ENCODE assay signal across 8 cellular contexts in the genomic region with DNA sequence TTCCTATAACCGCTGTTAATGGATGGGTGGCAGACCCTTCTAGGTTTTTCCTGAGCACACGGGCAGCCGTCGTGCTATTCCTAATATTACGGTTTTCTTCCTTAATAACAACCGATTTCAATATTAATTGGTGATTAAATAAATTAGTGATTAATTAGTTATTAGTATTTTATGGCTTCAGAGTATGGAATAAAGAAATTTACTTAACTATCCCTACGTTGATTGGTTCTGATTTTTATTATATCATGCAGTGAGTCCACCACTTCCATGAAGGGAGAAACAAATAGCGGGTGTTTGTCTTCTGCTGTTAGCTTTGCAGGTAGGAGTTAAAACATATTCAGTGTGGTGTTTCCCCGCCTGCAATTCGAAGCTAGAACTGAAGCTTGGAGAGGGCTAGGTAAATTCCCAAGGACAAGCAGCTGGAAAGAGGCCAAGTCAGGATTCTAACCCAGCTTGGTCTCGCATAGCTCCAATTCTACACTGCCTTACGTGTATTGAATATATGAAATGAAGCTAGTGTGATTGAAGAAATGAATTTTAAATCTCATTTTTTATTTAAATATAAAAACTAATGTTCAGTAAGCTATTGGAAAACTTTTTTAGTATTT. TPM values are rescaled to one million over a fixed set of nuclear protein-coding genes. Genes with fewer than 3 reads are reported as not detected.
DNase-seq lines count a peak whose midpoint lies in the region; ATAC-seq, FAIRE-seq and TF ChIP-seq lines count a peak whose summit lies in the region.

No MANE protein-coding gene starts in this region.

- H3K36me3 ChIP-seq in bronchial epithelial cell (ENCODE audit: control insufficient read depth, insufficient read depth, low read length) (peaks cover 2% of the 10 kb centered on the region), stomach smooth muscle (ENCODE audit: control insufficient read depth in 2 of 2, insufficient read depth in 2 of 2, low read length in 2 of 2) (peaks cover 0 to 3% of the 10 kb centered on the region in 2 donors)

- peak overlapping the region; percentile 95 for H3K27ac ChIP-seq in stomach smooth muscle (ENCODE audit: low read length)

- TF ChIP-seq CTCF in GM12864 (IDR thresholded peaks at IDR 0.05; ENCODE audit: low read depth, low read length, missing control alignments): no peak
- no peak for TF ChIP-seq CTCF in bronchial epithelial cell (IDR thresholded peaks at IDR 0.05; ENCODE audit: insufficient read depth, low read length, severe bottlenecking)

- peak overlapping the region; percentile 91 to 96 for H3K9ac ChIP-seq in stomach smooth muscle (ENCODE audit: low read length in 2 of 2)

- H3K27me3 ChIP-seq in bronchial epithelial cell (ENCODE audit: control insufficient read depth, insufficient read depth, low read length) (no peaks in the 10 kb centered on the region), stomach smooth muscle (ENCODE audit: control insufficient read depth in 1 of 2, insufficient read depth in 2 of 2, low read length in 2 of 2) (no peaks in the 10 kb centered on the region)

- H3K4me1 ChIP-seq in stomach smooth muscle (ENCODE audit: control insufficient read depth, insufficient read depth, low read length): peaks cover 23% of the 10 kb centered on the region

- FAIRE-seq in bronchial epithelial cell (lab: Jason Lieb, UNC): no peak

- DNase-seq in GM12864 (ENCODE audit: low read depth) (no peak), NCI-H510A treated with DMSO at 0.1 percent for 48 hours (lab: John Stamatoyannopoulos, UW) (peak; percentile 81), bronchial epithelial cell (ENCODE audit: low read depth) (peak; percentile 45), left lobe of liver (ENCODE audit: low spot score) (no peak), hepatic stellate cell (ENCODE audit: low spot score) (no peak), COLO829 (ENCODE audit: low spot score) (no peak), NCI-H187 (lab: John Stamatoyannopoulos, UW) (no peak)

- peak; percentile 11 for ATAC-seq in left lobe of liver

- peak overlapping the region; percentile 82; the same call in 1 of the 2 replicates for H3K4me3 ChIP-seq in GM12864 (ENCODE audit: low read depth, low read length)
- peak overlapping the region; percentile 56 for H3K4me3 ChIP-seq in bronchial epithelial cell (ENCODE audit: low read depth, low read length)
- peak overlapping the region; percentile 94 to 97 for H3K4me3 ChIP-seq in stomach smooth muscle (ENCODE audit: low read length in 2 of 2)

- no peaks in the 10 kb centered on the region for H3K9me3 ChIP-seq in stomach smooth muscle (ENCODE audit: control insufficient read depth in 2 of 2, low read length in 2 of 2)

RNA-seq across cellular contexts. Expression of gene CSTF2T, which starts 0.9 kb away (rescaled TPM):
- total RNA-seq in bronchial epithelial cell: 11.3 and 13.3 TPM in 2 replicates
- 8.1 TPM for total RNA-seq in left lobe of liver

Comparison
In these comparisons a context has a peak if more than half of its experiments do, and no peak if none do; other contexts are left out.
1. DNase-seq: peak in NCI-H510A treated with DMSO at 0.1 percent for 48 hours (single experiment) and bronchial epithelial cell (single experiment); none in GM12864 (single experiment), left lobe of liver (single experiment), hepatic stellate cell (single experiment), COLO829 (single experiment) and NCI-H187 (0 of 2).
2. Peak in every context shown above with its lines, with median percentiles within 50 percentile points of each other: H3K4me3 ChIP-seq.